Comparison of ENCODE assay signal across 8 cellular contexts in genomic region chr11:64268028-64268686, GRCh38. TPM values are rescaled to one million over a fixed set of nuclear protein-coding genes. Genes with fewer than 3 reads are reported as not detected.
A peak's percentile ranks its signal among the peaks of the same experiment; 100 is the strongest.
DNase-seq lines count a peak whose midpoint lies in the region; ATAC-seq, FAIRE-seq and TF ChIP-seq lines count a peak whose summit lies in the region.

No MANE protein-coding gene starts in this region.

- peaks cover 18% of the 10 kb centered on the region for H3K79me2 ChIP-seq in SK-N-SH (ENCODE audit: insufficient read depth)
- H3K79me2 ChIP-seq in endothelial cell of umbilical vein (ENCODE audit: control insufficient read depth, insufficient read depth, low read length) = no peaks in the 10 kb centered on the region

- H3K27ac ChIP-seq in SK-N-SH (ENCODE audit: low read depth in 2 of 2, low read length in 1 of 2) = peak overlapping the region; percentile 88 to 97
- peak overlapping the region; percentile 76 for H3K27ac ChIP-seq in endothelial cell of umbilical vein (ENCODE audit: insufficient read depth, low read depth, low read length)

- WGBS in SK-N-SH (ENCODE audit: low lambda C conversion rate) = 81% methylated on average over 14 of the region's 18 CpGs

- H3K27me3 ChIP-seq in GM06990 (replicated peaks; ENCODE audit: control insufficient read depth, insufficient read depth, low read length) = no peaks in the 10 kb centered on the region
- no peaks in the 10 kb centered on the region for H3K27me3 ChIP-seq in SK-N-SH (ENCODE audit: insufficient read depth)
- H3K27me3 ChIP-seq in endothelial cell of umbilical vein (ENCODE audit: control insufficient read depth in 2 of 2, insufficient read depth in 2 of 2, low read length in 2 of 2) = no peaks in the 10 kb centered on the region

- no peak for FAIRE-seq in endothelial cell of umbilical vein (lab: Jason Lieb, UNC)

- peaks cover 40% of the 10 kb centered on the region for H3F3A ChIP-seq in SK-N-SH (replicated peaks; ENCODE audit: insufficient read depth)

- H3K4me1 Mint-ChIP-seq in progenitor cell of endocrine pancreas (ENCODE audit: low read depth) = peaks cover 12% of the 10 kb centered on the region

- H3K9me3 Mint-ChIP-seq in progenitor cell of endocrine pancreas (ENCODE audit: low read depth) = no peaks in the 10 kb centered on the region

- TF ChIP-seq POLR2A in endothelial cell of umbilical vein (IDR thresholded peaks at IDR 0.05; ENCODE audit: low read depth, low read length) = peak; percentile 41

- H3K4me1 ChIP-seq in SK-N-SH (ENCODE audit: control insufficient read depth in 1 of 2, insufficient read depth in 2 of 2, low read depth in 1 of 2, low read length in 1 of 2) (peaks cover 12 to 56% of the 10 kb centered on the region in 2 experiments; a peak in 3 of 4 replicates), endothelial cell of umbilical vein (ENCODE audit: control insufficient read depth, extremely low read depth, insufficient read depth, low read length) (peaks cover 46% of the 10 kb centered on the region)

- H4K20me1 ChIP-seq in SK-N-SH (ENCODE audit: insufficient read depth) = no peaks in the 10 kb centered on the region
- H4K20me1 ChIP-seq in endothelial cell of umbilical vein (replicated peaks; ENCODE audit: control insufficient read depth, extremely low read depth, insufficient read depth, low read length) = no peaks in the 10 kb centered on the region

- H2AFZ ChIP-seq in SK-N-SH (ENCODE audit: low read depth) (no peak overlapping the region), endothelial cell of umbilical vein (ENCODE audit: low read depth, low read length) (no peak overlapping the region)

- H3K36me3 ChIP-seq in GM06990 (ENCODE audit: control insufficient read depth, insufficient read depth, low read length) (peaks cover 4% of the 10 kb centered on the region), SK-N-SH (replicated peaks in 1 of 2; ENCODE audit: control insufficient read depth in 1 of 2, insufficient read depth in 2 of 2, low read length in 1 of 2) (peaks cover 15 to 20% of the 10 kb centered on the region in 2 experiments), endothelial cell of umbilical vein (ENCODE audit: control insufficient read depth in 2 of 2, extremely low read depth in 1 of 2, insufficient read depth in 2 of 2, low read length in 2 of 2) (peaks cover 2 to 13% of the 10 kb centered on the region in 2 experiments)

- CTCF ChIA-PET in SK-N-SH (lab: Yijun Ruan, JAX) (interaction anchor here (0.8 to 6.9 kb wide), 7 partner anchors 14 to 91 kb away, joined by 3 to 89 read pairs (median 4); partner anchors contain the start of genes ESRRA, KCNK4, PLCB3 and RPS6KA4), endothelial cell of umbilical vein (lab: Charles Lee) (interaction anchor here (0.7 to 5.6 kb wide), 15 partner anchors 10 to 87 kb away, joined by 3 to 60 read pairs (median 5); partner anchors contain the start of genes BAD, CATSPERZ, FERMT3 and PLCB3)

- TF ChIP-seq EP300 in SK-N-SH (IDR thresholded peaks at IDR 0.05; ENCODE audit: borderline replicate concordance in 1 of 2, low read depth in 1 of 2, low read length in 1 of 2) = no peak

- BruUV-seq in endothelial cell of umbilical vein (replicated peaks; lab: Mats Ljungman, UMichigan) = no TSS peak

- peak overlapping the region; percentile 62 for H3K27ac Mint-ChIP-seq in progenitor cell of endocrine pancreas

- DNase-seq in GM06990 (ENCODE audit: extremely low read depth, insufficient read length) (no peak), SK-N-SH (no peak), endothelial cell of umbilical vein (ENCODE audit: low read depth, low spot score) (no peak), progenitor cell of endocrine pancreas (ENCODE audit: low spot score, unreplicated experiment) (no peak), NCI-H146 treated with DMSO at 0.1 percent for 48 hours (lab: John Stamatoyannopoulos, UW; ENCODE audit: unreplicated experiment) (no peak), middle frontal gyrus (ENCODE audit: extremely low spot score, low spot score) (no peak)

- H3K4me3 Mint-ChIP-seq in progenitor cell of endocrine pancreas (ENCODE audit: low read depth) = peak overlapping the region; percentile 98

- no peaks in the 10 kb centered on the region for H3K27me3 Mint-ChIP-seq in progenitor cell of endocrine pancreas

- POLR2A ChIA-PET in SK-N-SH (lab: Yijun Ruan, JAX) = interaction anchor here (0.9 to 6.5 kb wide), 8 partner anchors 11 to 64 kb away, joined by 3 to 112 read pairs (median 3); partner anchors contain the start of genes BAD, ESRRA, FKBP2 and NUDT22
- POLR2A ChIA-PET in endothelial cell of umbilical vein (lab: Charles Lee) = interaction anchor here (0.7 to 2.6 kb wide), 5 partner anchors 14 to 62 kb away, joined by 3 to 10 read pairs (median 3); partner anchors contain the start of genes FERMT3, FKBP2 and PPP1R14B

- H3K9me1 ChIP-seq in endothelial cell of umbilical vein (replicated peaks; ENCODE audit: control insufficient read depth, extremely low read depth, insufficient read depth, low read length) = no peaks in the 10 kb centered on the region

- H3K9ac ChIP-seq in SK-N-SH = peak overlapping the region; percentile 63
- H3K9ac ChIP-seq in endothelial cell of umbilical vein (replicated peaks; ENCODE audit: extremely low read depth, insufficient read depth, low read length) = no peak overlapping the region

- intact Hi-C loops in endothelial cell of umbilical vein (cut with micrococcal nuclease) = loop anchor here (2.0 kb wide), 1 partner anchor 511 kb away; the partner anchor contains the start of gene SF1

- H3K9me3 ChIP-seq in SK-N-SH = no peaks in the 10 kb centered on the region
- H3K9me3 ChIP-seq in endothelial cell of umbilical vein (replicated peaks; ENCODE audit: control insufficient read depth, insufficient read depth, low read length) = no peaks in the 10 kb centered on the region

- H3K4me3 ChIP-seq in GM06990 (replicated peaks; ENCODE audit: low read depth, low read length) = peak overlapping the region; percentile 65; the same call in 1 of the 2 replicates
- peak overlapping the region in 1 of 2 experiments; percentile 60; a peak in 2 of 4 replicates for H3K4me3 ChIP-seq in SK-N-SH (ENCODE audit: low read depth in 2 of 2, low read length in 1 of 2)
- H3K4me3 ChIP-seq in endothelial cell of umbilical vein (replicated peaks in 1 of 3; ENCODE audit: insufficient read depth in 1 of 3, low read depth in 1 of 3, low read length in 3 of 3) = no peak overlapping the region

- ATAC-seq in HG02852 (IDR thresholded peaks at IDR 0.05; ENCODE audit: unreplicated experiment) (no peak), GM18517 (IDR thresholded peaks at IDR 0.05; ENCODE audit: unreplicated experiment) (no peak)

- TF ChIP-seq CTCF in GM06990 (IDR thresholded peaks at IDR 0.05; ENCODE audit: insufficient read depth, low read length, poor library complexity, severe bottlenecking) (no peak), SK-N-SH (IDR thresholded peaks at IDR 0.05) (no peak), endothelial cell of umbilical vein (IDR thresholded peaks at IDR 0.05; ENCODE audit: extremely low read depth in 1 of 2, insufficient read depth in 1 of 2, low read depth in 1 of 2, low read length in 2 of 2) (no peak), progenitor cell of endocrine pancreas (IDR thresholded peaks at IDR 0.05; ENCODE audit: unreplicated experiment) (no peak)

- H3K4me2 ChIP-seq in SK-N-SH (peak overlapping the region; percentile 89), endothelial cell of umbilical vein (ENCODE audit: insufficient read depth, low read length) (peak overlapping the region; percentile 43)

- dilution Hi-C loops in endothelial cell of umbilical vein (cut with MboI; ENCODE audit: extremely low pct_ligation_motif_present, low sequenced_read_pairs) = no loop called here

- no peaks in the 10 kb centered on the region for H3K9me2 ChIP-seq in SK-N-SH

- peaks cover 3% of the 10 kb centered on the region for H3K36me3 Mint-ChIP-seq in progenitor cell of endocrine pancreas (ENCODE audit: insufficient read depth)

- TF ChIP-seq RAD21 in SK-N-SH (IDR thresholded peaks at IDR 0.05; ENCODE audit: low read length) = no peak

RNA-seq across cellular contexts. Expression of gene BAD, which starts 16.3 kb away (rescaled TPM):
- polyA plus RNA-seq in SK-N-SH (2012; rRNA removed) (75.6 and 80.9 TPM in 2 replicates), endothelial cell of umbilical vein (88.0 and 100 TPM in 2 replicates)
- 48.5 and 72.0 TPM in 2 replicates for polyA plus RNA-seq in SK-N-SH (2012; cell fraction: cytosol; rRNA removed)
- polyA plus RNA-seq in SK-N-SH (2012; cell fraction: nucleus; rRNA removed) = 36.9 and 63.9 TPM in 2 replicates
- total RNA-seq in endothelial cell of umbilical vein (61.6 and 65.3 TPM in 2 replicates), progenitor cell of endocrine pancreas (42.8 and 46.9 TPM in 2 replicates)
- polyA plus RNA-seq in endothelial cell of umbilical vein (2011; cell fraction: cytosol; rRNA removed) = 60.3 and 86.4 TPM in 2 replicates
- polyA plus RNA-seq in endothelial cell of umbilical vein (2011; cell fraction: nucleus; rRNA removed) = 21.1 and 25.9 TPM in 2 replicates
- 45.1 and 63.2 TPM in 2 replicates for polyA plus RNA-seq in endothelial cell of umbilical vein (2012)
- 12.9 and 14.2 TPM in 2 replicates for polyA minus RNA-seq in endothelial cell of umbilical vein
- polyA minus RNA-seq in endothelial cell of umbilical vein (2011; cell fraction: cytosol; rRNA and poly(A)+ RNA removed) = 4.3 TPM
- 2.9 and 9.7 TPM in 2 replicates for polyA minus RNA-seq in endothelial cell of umbilical vein (2011; cell fraction: nucleus; rRNA and poly(A)+ RNA removed)

RNA-seq across cellular contexts. Expression of gene PLCB3, which starts 16.8 kb away (rescaled TPM):
- 26.8 and 30.4 TPM in 2 replicates for polyA plus RNA-seq in SK-N-SH (2012; rRNA removed)
- polyA plus RNA-seq in SK-N-SH (2012; cell fraction: cytosol; rRNA removed) = 13.3 and 18.8 TPM in 2 replicates
- 75.4 and 83.0 TPM in 2 replicates for polyA plus RNA-seq in SK-N-SH (2012; cell fraction: nucleus; rRNA removed)
- total RNA-seq in endothelial cell of umbilical vein = 60.4 and 61.1 TPM in 2 replicates
- 32.3 and 33.3 TPM in 2 replicates for polyA plus RNA-seq in endothelial cell of umbilical vein
- 28.0 and 30.0 TPM in 2 replicates for polyA plus RNA-seq in endothelial cell of umbilical vein (2011; cell fraction: cytosol; rRNA removed)
- polyA plus RNA-seq in endothelial cell of umbilical vein (2011; cell fraction: nucleus; rRNA removed) = 82.7 and 91.6 TPM in 2 replicates
- 35.6 and 50.8 TPM in 2 replicates for polyA plus RNA-seq in endothelial cell of umbilical vein (2012)
- 28.2 and 34.7 TPM in 2 replicates for polyA minus RNA-seq in endothelial cell of umbilical vein
- 36.9 TPM for polyA minus RNA-seq in endothelial cell of umbilical vein (2011; cell fraction: cytosol; rRNA and poly(A)+ RNA removed)
- 22.8 and 37.1 TPM in 2 replicates for polyA minus RNA-seq in endothelial cell of umbilical vein (2011; cell fraction: nucleus; rRNA and poly(A)+ RNA removed)
- total RNA-seq in progenitor cell of endocrine pancreas = 22.6 and 27.3 TPM in 2 replicates

RNA-seq across cellular contexts. Expression of gene GPR137, which starts 17.5 kb away (rescaled TPM):
- 29.9 and 32.9 TPM in 2 replicates for polyA plus RNA-seq in SK-N-SH (2012; rRNA removed)
- polyA plus RNA-seq in SK-N-SH (2012; cell fraction: cytosol; rRNA removed) = 14.3 and 21.2 TPM in 2 replicates
- 84.7 and 89.1 TPM in 2 replicates for polyA plus RNA-seq in SK-N-SH (2012; cell fraction: nucleus; rRNA removed)
- 42.5 and 46.0 TPM in 2 replicates for total RNA-seq in endothelial cell of umbilical vein
- 40.9 and 56.8 TPM in 2 replicates for polyA plus RNA-seq in endothelial cell of umbilical vein
- 20.5 and 26.1 TPM in 2 replicates for polyA plus RNA-seq in endothelial cell of umbilical vein (2011; cell fraction: cytosol; rRNA removed)
- polyA plus RNA-seq in endothelial cell of umbilical vein (2011; cell fraction: nucleus; rRNA removed) = 43.2 and 49.1 TPM in 2 replicates
- polyA plus RNA-seq in endothelial cell of umbilical vein (2012) = 33.6 and 41.2 TPM in 2 replicates
- 19.0 and 20.2 TPM in 2 replicates for polyA minus RNA-seq in endothelial cell of umbilical vein
- polyA minus RNA-seq in endothelial cell of umbilical vein (2011; cell fraction: cytosol; rRNA and poly(A)+ RNA removed) = 29.9 TPM
- polyA minus RNA-seq in endothelial cell of umbilical vein (2011; cell fraction: nucleus; rRNA and poly(A)+ RNA removed) = 12.8 and 13.2 TPM in 2 replicates
- 46.7 and 56.5 TPM in 2 replicates for total RNA-seq in progenitor cell of endocrine pancreas

RNA-seq across cellular contexts. Expression of gene PPP1R14B, which starts 21.4 kb away (rescaled TPM):
- 373 and 523 TPM in 2 replicates for polyA plus RNA-seq in SK-N-SH (2012; rRNA removed)
- polyA plus RNA-seq in SK-N-SH (2012; cell fraction: cytosol; rRNA removed) = 330 and 374 TPM in 2 replicates
- 234 and 283 TPM in 2 replicates for polyA plus RNA-seq in SK-N-SH (2012; cell fraction: nucleus; rRNA removed)
- 431 TPM in 2 replicates for total RNA-seq in endothelial cell of umbilical vein
- 308 and 320 TPM in 2 replicates for polyA plus RNA-seq in endothelial cell of umbilical vein
- 343 and 404 TPM in 2 replicates for polyA plus RNA-seq in endothelial cell of umbilical vein (2011; cell fraction: cytosol; rRNA removed)
- polyA plus RNA-seq in endothelial cell of umbilical vein (2011; cell fraction: nucleus; rRNA removed) = 151 and 155 TPM in 2 replicates
- polyA plus RNA-seq in endothelial cell of umbilical vein (2012) = 414 and 432 TPM in 2 replicates
- 107 and 116 TPM in 2 replicates for polyA minus RNA-seq in endothelial cell of umbilical vein
- 105 TPM for polyA minus RNA-seq in endothelial cell of umbilical vein (2011; cell fraction: cytosol; rRNA and poly(A)+ RNA removed)
- polyA minus RNA-seq in endothelial cell of umbilical vein (2011; cell fraction: nucleus; rRNA and poly(A)+ RNA removed) = 17.3 and 29.0 TPM in 2 replicates
- total RNA-seq in progenitor cell of endocrine pancreas = 198 TPM in 2 replicates

RNA-seq across cellular contexts. Expression of gene KCNK4, which starts 22.9 kb away (rescaled TPM):
- polyA plus RNA-seq in SK-N-SH (2012; rRNA removed) = 0.13 and 0.16 TPM in 2 replicates
- polyA plus RNA-seq in SK-N-SH (2012; cell fraction: cytosol; rRNA removed) = 0.24 TPM in 1 of 2 replicates, not detected in the other
- 0.93 and 1.1 TPM in 2 replicates for polyA plus RNA-seq in SK-N-SH (2012; cell fraction: nucleus; rRNA removed)
- total RNA-seq in endothelial cell of umbilical vein = 0.44 TPM in 1 of 2 replicates, not detected in the other
- 0.06 and 0.19 TPM in 2 replicates for polyA plus RNA-seq in endothelial cell of umbilical vein
- polyA plus RNA-seq in endothelial cell of umbilical vein (2011; cell fraction: cytosol; rRNA removed) = not detected in 2 replicates
- 0.17 and 0.24 TPM in 2 replicates for polyA plus RNA-seq in endothelial cell of umbilical vein (2011; cell fraction: nucleus; rRNA removed)
- polyA plus RNA-seq in endothelial cell of umbilical vein (2012) = not detected in 2 replicates
- polyA minus RNA-seq in endothelial cell of umbilical vein = 0.15 TPM in 1 of 2 replicates, not detected in the other
- polyA minus RNA-seq in endothelial cell of umbilical vein (2011; cell fraction: cytosol; rRNA and poly(A)+ RNA removed) = not detected
- polyA minus RNA-seq in endothelial cell of umbilical vein (2011; cell fraction: nucleus; rRNA and poly(A)+ RNA removed) = not detected in 2 replicates
- 0.62 TPM in 1 of 2 replicates, not detected in the other for total RNA-seq in progenitor cell of endocrine pancreas
